1 cellular context compared by ENCODE assay signal in the genomic region with DNA sequence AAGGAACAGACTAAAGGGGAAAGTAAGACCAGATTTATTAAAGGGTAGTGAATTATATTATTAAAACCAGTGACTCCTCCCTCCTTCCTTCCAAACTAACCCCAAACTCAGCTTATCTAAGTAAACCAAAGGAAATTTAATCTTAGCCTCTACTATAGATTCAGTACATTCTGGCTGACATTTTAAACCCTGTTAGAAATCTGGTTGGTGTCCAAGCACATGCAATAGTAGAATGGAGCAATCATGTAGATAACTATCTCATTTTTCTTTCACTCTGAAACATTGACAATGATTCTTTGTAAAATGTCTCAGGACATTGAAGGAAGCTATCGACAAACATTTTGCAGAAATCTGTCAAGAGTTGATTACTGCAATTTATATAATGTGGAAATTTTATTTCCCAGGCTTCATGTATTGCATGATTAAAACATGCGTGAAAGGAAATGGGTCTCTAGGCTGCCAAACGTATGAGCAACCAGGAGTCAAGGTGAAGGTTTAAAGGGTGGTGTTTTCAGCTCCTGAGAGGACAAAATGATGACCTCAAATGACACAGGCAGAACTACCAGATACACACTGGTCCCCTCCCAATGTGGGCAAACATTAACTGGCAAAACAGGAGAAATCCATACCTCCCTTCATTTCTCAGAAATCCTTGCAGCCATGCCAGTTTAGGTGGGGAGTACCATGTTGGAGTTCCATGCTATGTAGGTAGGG.
TF ChIP-seq lines count a peak whose summit lies in the region.

No MANE protein-coding gene starts in this region.

TF ChIP-seq in GM12878, 131 proteins besides CTCF, POLR2A, EP300 and RAD21:
- TF ChIP-seq, protein P1, sequence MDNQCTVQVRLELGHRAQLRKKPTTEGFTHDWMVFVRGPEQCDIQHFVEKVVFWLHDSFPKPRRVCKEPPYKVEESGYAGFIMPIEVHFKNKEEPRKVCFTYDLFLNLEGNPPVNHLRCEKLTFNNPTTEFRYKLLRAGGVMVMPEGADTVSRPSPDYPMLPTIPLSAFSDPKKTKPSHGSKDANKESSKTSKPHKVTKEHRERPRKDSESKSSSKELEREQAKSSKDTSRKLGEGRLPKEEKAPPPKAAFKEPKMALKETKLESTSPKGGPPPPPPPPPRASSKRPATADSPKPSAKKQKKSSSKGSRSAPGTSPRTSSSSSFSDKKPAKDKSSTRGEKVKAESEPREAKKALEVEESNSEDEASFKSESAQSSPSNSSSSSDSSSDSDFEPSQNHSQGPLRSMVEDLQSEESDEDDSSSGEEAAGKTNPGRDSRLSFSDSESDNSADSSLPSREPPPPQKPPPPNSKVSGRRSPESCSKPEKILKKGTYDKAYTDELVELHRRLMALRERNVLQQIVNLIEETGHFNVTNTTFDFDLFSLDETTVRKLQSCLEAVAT (IDR thresholded peaks at IDR 0.05) = no peak
- TF ChIP-seq FOXM1 (IDR thresholded peaks at IDR 0.05; ENCODE audit: low read depth, low read length) (no peak), BACH1 (IDR thresholded peaks at IDR 0.05; ENCODE audit: borderline replicate concordance) (no peak), TAF1 (IDR thresholded peaks at IDR 0.05; ENCODE audit: borderline replicate concordance, low read depth, low read length) (no peak), KAT2A (conservative IDR thresholded peaks at IDR 0.05; ENCODE audit: control insufficient read depth, low read depth, low read length) (no peak), RB1 (IDR thresholded peaks at IDR 0.05; ENCODE audit: borderline replicate concordance) (no peak), NBN (IDR thresholded peaks at IDR 0.05) (no peak)
- TF ChIP-seq, protein P2, sequence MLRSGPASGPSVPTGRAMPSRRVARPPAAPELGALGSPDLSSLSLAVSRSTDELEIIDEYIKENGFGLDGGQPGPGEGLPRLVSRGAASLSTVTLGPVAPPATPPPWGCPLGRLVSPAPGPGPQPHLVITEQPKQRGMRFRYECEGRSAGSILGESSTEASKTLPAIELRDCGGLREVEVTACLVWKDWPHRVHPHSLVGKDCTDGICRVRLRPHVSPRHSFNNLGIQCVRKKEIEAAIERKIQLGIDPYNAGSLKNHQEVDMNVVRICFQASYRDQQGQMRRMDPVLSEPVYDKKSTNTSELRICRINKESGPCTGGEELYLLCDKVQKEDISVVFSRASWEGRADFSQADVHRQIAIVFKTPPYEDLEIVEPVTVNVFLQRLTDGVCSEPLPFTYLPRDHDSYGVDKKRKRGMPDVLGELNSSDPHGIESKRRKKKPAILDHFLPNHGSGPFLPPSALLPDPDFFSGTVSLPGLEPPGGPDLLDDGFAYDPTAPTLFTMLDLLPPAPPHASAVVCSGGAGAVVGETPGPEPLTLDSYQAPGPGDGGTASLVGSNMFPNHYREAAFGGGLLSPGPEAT (IDR thresholded peaks at IDR 0.05; ENCODE audit: low read depth) = no peak
- TF ChIP-seq, protein P3, sequence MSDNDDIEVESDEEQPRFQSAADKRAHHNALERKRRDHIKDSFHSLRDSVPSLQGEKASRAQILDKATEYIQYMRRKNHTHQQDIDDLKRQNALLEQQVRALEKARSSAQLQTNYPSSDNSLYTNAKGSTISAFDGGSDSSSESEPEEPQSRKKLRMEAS (IDR thresholded peaks at IDR 0.05; ENCODE audit: low read depth, low read length) = no peak
